ENCODE assay signal across 8 cellular contexts in genomic region chr22:45996241-45997076, GRCh38. TPM values are rescaled to one million over a fixed set of nuclear protein-coding genes. Genes with fewer than 3 reads are reported as not detected.
DNase-seq lines count a peak whose midpoint lies in the region; ATAC-seq, FAIRE-seq and TF ChIP-seq lines count a peak whose summit lies in the region.

No MANE protein-coding gene starts in this region.

- H3K4me1 ChIP-seq in HepG2 (ENCODE audit: insufficient read depth, low read length) (peaks cover 22% of the 10 kb centered on the region), tibial artery (peaks cover 13 to 45% (median 32%) of the 10 kb centered on the region in 4 donors), PC-9 (replicated peaks; ENCODE audit: insufficient read depth) (peaks cover 14% of the 10 kb centered on the region)

- no peaks in the 10 kb centered on the region for H3K9me3 ChIP-seq in HepG2 (ENCODE audit: low read length)
- no peaks in the 10 kb centered on the region for H3K9me3 ChIP-seq in tibial artery
- no peaks in the 10 kb centered on the region for H3K9me3 ChIP-seq in PC-9 (ENCODE audit: insufficient read depth, low read depth)

- H2AFZ ChIP-seq in HepG2 (ENCODE audit: low read length) (no peak overlapping the region), PC-9 (no peak overlapping the region)

- in situ Hi-C loops in astrocyte of the spinal cord (cut with HindIII; ENCODE audit: low sequenced_read_pairs) (no loop called here), HepG2 (cut with HindIII; ENCODE audit: extremely low pct_ligation_motif_present, low pct_unique_long_range_greater_than_20kb) (loop anchor here (5.0 kb wide), 1 partner anchor 41 kb away; no protein-coding TSS in a partner anchor)

- H3K27ac ChIP-seq in HepG2 (ENCODE audit: extremely low read length, insufficient read depth, low read length), result no peak overlapping the region
- H3K27ac ChIP-seq in tibial artery, result peak overlapping the region; percentile 28 to 56
- no peak overlapping the region for H3K27ac ChIP-seq in PC-9

- H4K20me1 ChIP-seq in HepG2 (ENCODE audit: insufficient read depth, low read length) (no peaks in the 10 kb centered on the region), PC-9 (ENCODE audit: insufficient read depth) (no peaks in the 10 kb centered on the region)

- H3K4me2 ChIP-seq in HepG2 (ENCODE audit: low read depth, low read length) (peak overlapping the region; percentile 58), PC-9 (no peak overlapping the region)

- CTCF ChIA-PET in HepG2 (lab: Yijun Ruan, JAX; ENCODE audit: low intra/inter-chr PET ratio, low total read pairs), result interaction anchor here (2.0 to 4.1 kb wide), 2 partner anchors 10 to 121 kb away, joined by 4 to 86 read pairs; no protein-coding TSS in a partner anchor
- CTCF ChIA-PET in PC-9 (lab: Charles Lee), result interaction anchor here (3.3 kb wide), 1 partner anchor 10 kb away, joined by 32 read pairs; no protein-coding TSS in a partner anchor

- H3K4me3 ChIP-seq in astrocyte of the spinal cord (ENCODE audit: low read depth, low read length) (no peak overlapping the region), HepG2 (replicated peaks in 1 of 3; ENCODE audit: insufficient read depth in 1 of 3, low read depth in 2 of 3, low read length in 3 of 3) (peak overlapping the region in 1 of 3 experiments; percentile 37; a peak in 1 of 6 replicates), tibial artery (no peak overlapping the region), PC-9 (no peak overlapping the region)

- H3K79me2 ChIP-seq in HepG2 (ENCODE audit: insufficient read depth, low read length), result no peaks in the 10 kb centered on the region
- H3K79me2 ChIP-seq in PC-9 (ENCODE audit: low read depth), result no peaks in the 10 kb centered on the region

- no peaks in the 10 kb centered on the region for H3K9me2 ChIP-seq in PC-9 (ENCODE audit: insufficient read depth)

- peaks cover 5% of the 10 kb centered on the region for H3F3A ChIP-seq in PC-9 (ENCODE audit: insufficient read depth, low read depth)

- H3K27me3 ChIP-seq in HepG2 (ENCODE audit: control insufficient read depth in 1 of 2, insufficient read depth in 2 of 2, low read length in 2 of 2) (peaks cover 8 to 71% of the 10 kb centered on the region in 2 experiments), tibial artery (no peaks in the 10 kb centered on the region), PC-9 (ENCODE audit: insufficient read depth, low read depth) (no peaks in the 10 kb centered on the region)

- intact Hi-C loops in HepG2 (cut with micrococcal nuclease; ENCODE audit: unreplicated experiment), result loop anchor here (5.0 kb wide), 1 partner anchor 41 kb away; no protein-coding TSS in a partner anchor
- intact Hi-C loops in tibial artery (cut with DNase I; ENCODE audit: low total_unique reads), result no loop called here
- intact Hi-C loops in PC-9 (cut with micrococcal nuclease; ENCODE audit: unreplicated experiment), result loop anchor here (5.0 kb wide), 2 partner anchors 41 to 316 kb away; no protein-coding TSS in a partner anchor

- FAIRE-seq in HepG2 (lab: Jason Lieb, UNC), result no peak

- 47% methylated on average over 17 of the region's 29 CpGs for WGBS in HepG2 (ENCODE audit: low lambda C conversion rate)

- TF ChIP-seq CTCF in astrocyte of the spinal cord (IDR thresholded peaks at IDR 0.05; ENCODE audit: low read depth, low read length) (no peak), HepG2 (CRISPR knock-in tag; IDR thresholded peaks at IDR 0.05) (0 out of 2 replicates have a peak, but pooled peaks have one; percentile 16), tibial artery (IDR thresholded peaks at IDR 0.05) (no peak), PC-9 (conservative IDR thresholded peaks at IDR 0.05) (no peak)

- peak; percentile 74 for ATAC-seq in HepG2

- H3K9ac ChIP-seq in HepG2 (ENCODE audit: insufficient read depth, low read depth, low read length), result no peak overlapping the region

- no peak for TF ChIP-seq POLR2A in HepG2 (IDR thresholded peaks at IDR 0.05; ENCODE audit: insufficient read depth in 1 of 2, low read depth in 2 of 2, low read length in 2 of 2)

- H3K36me3 ChIP-seq in HepG2 (replicated peaks in 1 of 2; ENCODE audit: control insufficient read depth in 1 of 2, insufficient read depth in 2 of 2, low read length in 2 of 2) (no peaks in the 10 kb centered on the region), tibial artery (no peaks in the 10 kb centered on the region), PC-9 (ENCODE audit: low read depth) (no peaks in the 10 kb centered on the region)

- POLR2A ChIA-PET in HepG2 (lab: Yijun Ruan, JAX), result interaction anchor here (0.5 to 1.8 kb wide), 7 partner anchors 9 to 254 kb away, joined by 3 to 11 read pairs (median 4); partner anchors contain the start of gene CDPF1
- POLR2A ChIA-PET in PC-9 (lab: Charles Lee; ENCODE audit: unreplicated experiment), result interaction anchor here (0.6 kb wide), 3 partner anchors 147 to 898 kb away, joined by 3 to 10 read pairs (median 5); no protein-coding TSS in a partner anchor

- TF ChIP-seq EP300 in HepG2 (IDR thresholded peaks at IDR 0.05; ENCODE audit: low read depth in 2 of 2, low read length in 2 of 2), result no peak
- TF ChIP-seq EP300 in HepG2 (CRISPR knock-in tag; IDR thresholded peaks at IDR 0.05; ENCODE audit: borderline replicate concordance), result no peak

- DNase-seq in HT1080 (ENCODE audit: low read depth) (peak; percentile 78), astrocyte of the spinal cord (ENCODE audit: low read depth, low spot score) (peak; percentile 65), HepG2 (ENCODE audit: low spot score) (no peak), tibial artery (peak; percentile 75 to 81), PC-9 (no peak), NCI-H510A (lab: John Stamatoyannopoulos, UW) (no peak), HT-29 (ENCODE audit: low spot score) (no peak)
- no peak for DNase-seq in activated CD4-positive, CD25-positive, alpha-beta regulatory T cell (lab: John Stamatoyannopoulos, UW)

- BruUV-seq in HepG2 (replicated peaks; lab: Mats Ljungman, UMichigan) (no TSS peak), PC-9 (replicated peaks; lab: Mats Ljungman, UMichigan) (no TSS peak)

- no peak for TF ChIP-seq RAD21 in HepG2 (CRISPR knock-in tag; IDR thresholded peaks at IDR 0.05)

TF ChIP-seq in HepG2, 621 proteins besides CTCF, POLR2A, EP300 and RAD21 (continues in another document):
- TF ChIP-seq HNRNPLL (IDR thresholded peaks at IDR 0.05; ENCODE audit: low read depth, low read length, poor library complexity, severe bottlenecking), result peak; percentile 9
- TF ChIP-seq ZFY (CRISPR knock-in tag; IDR thresholded peaks at IDR 0.05), result peak; percentile 24; the same call in 1 of the 2 replicates
- TF ChIP-seq GABPB1 (CRISPR knock-in tag; IDR thresholded peaks at IDR 0.05), result peak; percentile 47; the same call in 1 of the 2 replicates
- TF ChIP-seq, protein P1, sequence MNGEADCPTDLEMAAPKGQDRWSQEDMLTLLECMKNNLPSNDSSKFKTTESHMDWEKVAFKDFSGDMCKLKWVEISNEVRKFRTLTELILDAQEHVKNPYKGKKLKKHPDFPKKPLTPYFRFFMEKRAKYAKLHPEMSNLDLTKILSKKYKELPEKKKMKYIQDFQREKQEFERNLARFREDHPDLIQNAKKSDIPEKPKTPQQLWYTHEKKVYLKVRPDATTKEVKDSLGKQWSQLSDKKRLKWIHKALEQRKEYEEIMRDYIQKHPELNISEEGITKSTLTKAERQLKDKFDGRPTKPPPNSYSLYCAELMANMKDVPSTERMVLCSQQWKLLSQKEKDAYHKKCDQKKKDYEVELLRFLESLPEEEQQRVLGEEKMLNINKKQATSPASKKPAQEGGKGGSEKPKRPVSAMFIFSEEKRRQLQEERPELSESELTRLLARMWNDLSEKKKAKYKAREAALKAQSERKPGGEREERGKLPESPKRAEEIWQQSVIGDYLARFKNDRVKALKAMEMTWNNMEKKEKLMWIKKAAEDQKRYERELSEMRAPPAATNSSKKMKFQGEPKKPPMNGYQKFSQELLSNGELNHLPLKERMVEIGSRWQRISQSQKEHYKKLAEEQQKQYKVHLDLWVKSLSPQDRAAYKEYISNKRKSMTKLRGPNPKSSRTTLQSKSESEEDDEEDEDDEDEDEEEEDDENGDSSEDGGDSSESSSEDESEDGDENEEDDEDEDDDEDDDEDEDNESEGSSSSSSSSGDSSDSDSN (CRISPR knock-in tag; IDR thresholded peaks at IDR 0.05), result 0 out of 2 replicates have a peak, but pooled peaks have one; percentile 15
- TF ChIP-seq MAFF (IDR thresholded peaks at IDR 0.05; ENCODE audit: low read depth, low read length), result no peak
- TF ChIP-seq FOSL2 (CRISPR knock-in tag; IDR thresholded peaks at IDR 0.05), result peak; percentile 75
- no peak for TF ChIP-seq FOXJ3 (CRISPR knock-in tag; IDR thresholded peaks at IDR 0.05; ENCODE audit: borderline replicate concordance)

RNA-seq across cellular contexts. Expression of gene WNT7B, which starts 19.5 kb away (rescaled TPM):
- 15.0 and 18.9 TPM in 2 replicates for total RNA-seq in HT1080 (2014; rRNA removed; shearing (Covaris generic))
- 22.0 and 24.5 TPM in 2 replicates for polyA plus RNA-seq in HT1080 (2015; cell fraction: cytosol; rRNA removed)
- 9.9 and 12.5 TPM in 2 replicates for polyA plus RNA-seq in HT1080 (2015; cell fraction: nucleus; rRNA removed)
- total RNA-seq in HepG2 (2016; rRNA removed; fragmentation: Illumina TruSeq; extraction: Trizol) (0.09 and 0.24 TPM in 2 replicates), PC-9 (2021) (66.9 and 75.5 TPM in 2 replicates)
- 0.09 TPM in 1 of 2 replicates, not detected in the other for total RNA-seq in HepG2 (2016; cell fraction: cytosol; rRNA removed; fragmentation: Illumina TruSeq; extraction: Trizol; ENCODE audit: low read depth)
- total RNA-seq in HepG2 (2016; cell fraction: insoluble cytoplasmic fraction; rRNA removed; fragmentation: Illumina TruSeq; extraction: Trizol), result 0.06 and 0.33 TPM in 2 replicates
- total RNA-seq in HepG2 (2016; cell fraction: membrane; rRNA removed; fragmentation: Illumina TruSeq; extraction: Trizol), result 0.10 and 0.12 TPM in 2 replicates
- not detected in 2 replicates for total RNA-seq in HepG2 (2016; cell fraction: nucleus; rRNA removed; fragmentation: Illumina TruSeq; extraction: Trizol)
- 0.04 TPM in 1 of 2 replicates, not detected in the other for polyA plus RNA-seq in HepG2 (2011; rRNA removed)
- polyA plus RNA-seq in HepG2 (2011; cell fraction: cytosol; rRNA removed), result 0.08 and 0.17 TPM in 2 replicates
- polyA plus RNA-seq in HepG2 (2011; cell fraction: nucleus; rRNA removed), result 0.05 and 0.08 TPM in 2 replicates
- polyA plus RNA-seq in HepG2 (2012), result 0.08 TPM in 1 of 2 replicates, not detected in the other
- 0.07 and 0.10 TPM in 2 replicates for polyA plus RNA-seq in HepG2 (2016; cell fraction: cytosol; fragmentation: Illumina TruSeq; extraction: Trizol; ENCODE audit: low read depth)
- polyA plus RNA-seq in HepG2 (2016; cell fraction: insoluble cytoplasmic fraction; fragmentation: Illumina TruSeq; extraction: Trizol; ENCODE audit: low read depth), result 0.27 and 0.40 TPM in 2 replicates
- polyA plus RNA-seq in HepG2 (2016; cell fraction: membrane; fragmentation: Illumina TruSeq; extraction: Trizol; ENCODE audit: low read depth), result 0.12 and 0.22 TPM in 2 replicates
- 0.25 and 0.30 TPM in 2 replicates for polyA plus RNA-seq in HepG2 (2016; cell fraction: nucleus; fragmentation: Illumina TruSeq; extraction: Trizol; ENCODE audit: insufficient read depth, low read depth)
- 0.30 and 2.8 TPM in 2 replicates for polyA minus RNA-seq in HepG2 (2011; rRNA and poly(A)+ RNA removed; ENCODE audit: low replicate concordance)
- 0.20 TPM in 1 of 2 replicates, not detected in the other for polyA minus RNA-seq in HepG2 (2011; cell fraction: cytosol; rRNA and poly(A)+ RNA removed)
- polyA minus RNA-seq in HepG2 (2011; cell fraction: nucleus; rRNA and poly(A)+ RNA removed), result not detected in 2 replicates
- 17.4 and 31.4 TPM in 2 replicates for total RNA-seq in HT-29 (2014; rRNA removed; shearing (Covaris generic))

Comparison
In these comparisons a context has a peak if more than half of its experiments do, and no peak if none do; other contexts are left out.
1. DNase-seq: peak in HT1080 (single experiment), astrocyte of the spinal cord (single experiment) and tibial artery (2 of 2); none in HepG2 (single experiment), activated CD4-positive, CD25-positive, alpha-beta regulatory T cell (0 of 4), PC-9 (0 of 2), NCI-H510A (single experiment) and HT-29 (single experiment).
2. H3K27ac ChIP-seq: peak in tibial artery (2 of 2); none in HepG2 (single experiment) and PC-9 (single experiment).
3. RNA of gene WNT7B, which starts 19.5 kb away (total RNA-seq): 66.9 to 75.5 TPM in PC-9, 17.4 to 31.4 TPM in HT-29 and 15.0 to 18.9 TPM in HT1080; 0.06 to 0.33 TPM in HepG2; every median in the first group is over 10 times any median in the second.